In genomic region chr1:15178571-15179484, GRCh38 we compare ENCODE assay signal across 8 cellular contexts. TPM values are rescaled to one million over a fixed set of nuclear protein-coding genes. Genes with fewer than 3 reads are reported as not detected.
DNase-seq lines count a peak whose midpoint lies in the region; ATAC-seq and TF ChIP-seq lines count a peak whose summit lies in the region.

No MANE protein-coding gene starts in this region.

- peak; percentile 96 for DNase-seq in HFFc6
- peak; percentile 78 for DNase-seq in SHP77 treated with DMSO at 0.1 percent for 48 hours (lab: John Stamatoyannopoulos, UW)
- DNase-seq in globus pallidus (ENCODE audit: low spot score), result no peak
- no peak for DNase-seq in substantia nigra (lab: John Stamatoyannopoulos, UW)

- no peaks in the 10 kb centered on the region for H3K27me3 ChIP-seq in gastroesophageal sphincter

- H3K9me3 ChIP-seq in gastroesophageal sphincter, result no peaks in the 10 kb centered on the region

- WGBS in gastroesophageal sphincter (ENCODE audit: low coverage in 1 of 2), 2 donors, result 46 to 57% methylated on average over 6 to 7 of the region's 9 CpGs

- H3K27ac ChIP-seq in gastroesophageal sphincter (peak overlapping the region in 3 of 4 donors; percentile 66 to 71 (median 69)), skin epidermis (peak overlapping the region in 14 of 21 experiments; percentile 0 to 70 (median 40)), substantia nigra (ENCODE audit: low read depth, low read length, poor library complexity, severe bottlenecking) (no peak overlapping the region)

- H3K4me1 ChIP-seq in gastroesophageal sphincter, result peaks cover 0 to 33% (median 5%) of the 10 kb centered on the region in 3 donors

- no peaks in the 10 kb centered on the region for H3K9me3 Mint-ChIP-seq in HFFc6

- TF ChIP-seq CTCF in HFFc6 (IDR thresholded peaks at IDR 0.05) (peak; percentile 22; the same call in 1 of the 2 replicates), gastroesophageal sphincter (IDR thresholded peaks at IDR 0.05) (no peak)

- no peak for TF ChIP-seq POLR2A in gastroesophageal sphincter (IDR thresholded peaks at IDR 0.05)

- peaks cover 61% of the 10 kb centered on the region for H3K4me1 Mint-ChIP-seq in HFFc6 (ENCODE audit: low read depth)

- H3K36me3 ChIP-seq in gastroesophageal sphincter, result no peaks in the 10 kb centered on the region

- no peaks in the 10 kb centered on the region for H3K36me3 Mint-ChIP-seq in HFFc6 (ENCODE audit: low read depth)

- H3K4me3 Mint-ChIP-seq in HFFc6, result peak overlapping the region; percentile 80

- H3K4me3 ChIP-seq in gastroesophageal sphincter (no peak overlapping the region), skin epidermis (no peak overlapping the region)

- peak overlapping the region; percentile 98 for H3K27ac Mint-ChIP-seq in HFFc6

- TF ChIP-seq EP300 in gastroesophageal sphincter (IDR thresholded peaks at IDR 0.05), result no peak

- no peaks in the 10 kb centered on the region; the same call in 1 of the 2 replicates for H3K27me3 Mint-ChIP-seq in HFFc6 (ENCODE audit: insufficient read depth)

- ATAC-seq in gastroesophageal sphincter (peak; percentile 85), GM19455 (IDR thresholded peaks at IDR 0.05; ENCODE audit: unreplicated experiment) (no peak), HG03159 (IDR thresholded peaks at IDR 0.05; ENCODE audit: unreplicated experiment) (no peak)

RNA-seq across cellular contexts. Expression of gene TMEM51, which starts 25.3 kb away (rescaled TPM):
- 1 to 10 TPM; 4.8 to 6.8 (median 6.6) TPM for total RNA-seq in HFFc6 (2021; fragmentation: NEBNext Ultra II Directional; extraction: Animal tissue kit (Norgen Biotek cat#: 25700))
- total RNA-seq in gastroesophageal sphincter, result 10 to 100 TPM; 12.6 to 34.7 (median 17.7) TPM

Comparison
In these comparisons a context has a peak if more than half of its experiments do, and no peak if none do; other contexts are left out.
1. DNase-seq: peak in HFFc6 (single experiment) and SHP77 treated with DMSO at 0.1 percent for 48 hours (single experiment); none in globus pallidus (single experiment) and substantia nigra (0 of 49).